In the genomic region with DNA sequence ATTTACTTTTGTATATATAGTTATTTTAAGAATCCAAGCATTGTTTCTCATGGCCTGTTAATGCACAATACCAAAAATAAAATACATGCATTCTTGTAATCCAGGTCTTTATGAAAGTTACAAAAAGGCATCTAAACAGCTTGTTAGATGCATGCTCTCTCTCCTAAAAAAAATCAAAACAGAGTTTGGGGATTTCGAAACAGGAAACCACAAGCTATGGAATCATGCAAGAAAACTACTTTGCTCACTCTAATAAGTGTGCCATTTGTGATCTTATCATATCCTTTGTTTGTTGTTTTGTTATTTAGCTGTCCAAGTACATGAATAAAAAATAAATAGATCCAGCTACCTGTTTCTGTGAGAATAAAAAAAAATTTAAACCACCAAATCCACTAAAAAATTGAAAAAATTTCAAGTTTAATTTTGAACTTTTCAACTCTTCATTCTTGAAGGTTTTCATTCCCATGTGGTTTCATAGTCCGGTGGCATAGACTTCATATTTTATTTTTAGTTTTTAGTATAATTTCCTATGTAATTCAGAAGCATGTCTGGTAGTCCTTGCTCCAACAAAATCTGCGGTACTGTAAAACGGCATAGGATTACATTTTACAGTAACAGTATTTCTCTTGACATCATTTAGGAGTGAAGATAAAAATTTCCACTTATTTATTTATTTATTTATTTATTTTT, we compare ENCODE assay signal across 15 cellular contexts. TPM values are rescaled to one million over a fixed set of nuclear protein-coding genes. Genes with fewer than 3 reads are reported as not detected.
DNase-seq lines count a peak whose midpoint lies in the region; ATAC-seq, FAIRE-seq and TF ChIP-seq lines count a peak whose summit lies in the region.
"Had no signal": no experiment of that assay in that cellular context is flagged by ENCODE, and none has a peak within 500 bp of the region (broad histone marks: within the 10 kb centered on the region; RNA-seq: fewer than 3 reads in every experiment).

No MANE protein-coding gene starts in this region.

- H3K27me3 ChIP-seq in dorsolateral prefrontal cortex, result no peaks in the 10 kb centered on the region
- H3K27me3 ChIP-seq: sigmoid colon, suprapubic skin had no signal

- TF ChIP-seq CTCF in dorsolateral prefrontal cortex (IDR thresholded peaks at IDR 0.05 in 54 of 56, conservative IDR thresholded peaks at IDR 0.05 in 2 of 56; ENCODE audit: low read depth in 1 of 56, partially characterized antibody in 56 of 56), result no peak

- no peak for ATAC-seq in GM19467 (IDR thresholded peaks at IDR 0.05; ENCODE audit: unreplicated experiment)
- ATAC-seq: Right ventricle myocardium inferior had no signal

- intact Hi-C loops in dorsolateral prefrontal cortex (cut with DNase I), result loop anchor here (5.0 kb wide), 2 partner anchors 50 to 95 kb away; a partner anchor contains a TSS

- peak; percentile 43 for FAIRE-seq in endometrium (lab: Jason Lieb, UNC)
- FAIRE-seq: TTC549 had no signal

- H3K4me3 ChIP-seq in skeletal muscle cell (ENCODE audit: low read depth, low read length), result no peak overlapping the region
- H3K4me3 ChIP-seq in dorsolateral prefrontal cortex, result peak overlapping the region in 2 of 59 donors; percentile 91 to 97

- no peak overlapping the region for H3K27ac ChIP-seq in dorsolateral prefrontal cortex
- H3K27ac ChIP-seq: HL-60, suprapubic skin had no signal

- DNase-seq in EH (ENCODE audit: low read depth) (peak; percentile 72), M059J (ENCODE audit: low read depth) (peak; percentile 63), skeletal muscle cell (ENCODE audit: low read depth) (peak; percentile 41), dorsolateral prefrontal cortex (no peak)
- DNase-seq in activated CD8-positive, alpha-beta memory T cell treated with anti-CD3 and anti-CD28 coated beads for 24 hours, result no peak
- DNase-seq: naive B cell, NCI-H1105, NCI-H524, sigmoid colon had no signal

RNA-seq across cellular contexts. Expression of a gene that starts 1.6 kb away (rescaled TPM):
- 9.5 and 12.1 TPM in 2 replicates for total RNA-seq in M059J (2014; rRNA removed; shearing (Covaris generic))
- total RNA-seq in dorsolateral prefrontal cortex, result 10 to 100 TPM; 16.4 to 82.3 (median 35.4) TPM

Comparison
In these comparisons a context has a peak if more than half of its experiments do, and no peak if none do; other contexts are left out.
1. DNase-seq: peak in EH (single experiment), M059J (single experiment) and skeletal muscle cell (single experiment); none in dorsolateral prefrontal cortex (0 of 10) and activated CD8-positive, alpha-beta memory T cell treated with anti-CD3 and anti-CD28 coated beads for 24 hours (single experiment).